In the genomic region with DNA sequence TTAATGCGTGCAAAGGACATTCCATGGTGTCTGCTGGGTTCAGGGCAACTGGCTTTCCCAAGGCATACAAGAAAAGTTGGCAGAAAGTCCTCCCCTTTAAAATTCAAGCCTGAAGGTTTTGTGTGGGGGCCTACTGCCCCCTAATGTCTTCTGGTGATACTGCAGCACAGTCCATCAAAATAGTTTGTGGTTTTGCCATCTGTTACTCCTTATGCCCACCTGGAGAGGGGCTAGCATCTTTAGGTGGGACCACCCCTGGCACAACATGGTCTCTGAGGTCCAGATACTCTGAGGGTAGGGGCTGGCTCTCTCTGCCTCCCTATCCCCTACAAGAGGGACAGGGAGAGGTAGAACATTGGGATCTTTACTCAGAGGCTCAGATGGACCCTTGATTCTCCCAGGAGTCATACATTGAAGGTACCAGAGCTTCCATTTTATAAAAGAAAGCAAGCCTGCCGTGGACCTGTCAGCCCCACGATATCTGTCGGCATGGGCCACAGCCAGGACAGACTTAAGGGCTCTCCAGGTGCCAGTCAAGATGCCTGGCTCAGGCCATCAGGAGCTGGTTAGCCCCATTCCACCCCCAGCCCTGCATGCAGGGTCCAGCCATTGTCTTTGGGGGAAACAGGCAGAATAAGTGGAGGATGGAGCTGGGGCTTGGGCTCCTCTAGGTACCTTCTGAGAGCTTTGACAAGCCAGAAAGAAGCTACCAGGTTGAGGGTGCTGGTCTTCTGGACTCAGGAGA, we compare ENCODE assay signal across 8 cellular contexts. TPM values are rescaled to one million over a fixed set of nuclear protein-coding genes. Genes with fewer than 3 reads are reported as not detected.
DNase-seq lines count a peak whose midpoint lies in the region; ATAC-seq and TF ChIP-seq lines count a peak whose summit lies in the region.

No MANE protein-coding gene starts in this region.

- peaks cover under 1% of the 10 kb centered on the region for H3K36me3 Mint-ChIP-seq in neural crest cell (ENCODE audit: low read depth)

- DNase-seq in AG09309 (ENCODE audit: low read depth) (peak; percentile 29), NCI-H524 (lab: John Stamatoyannopoulos, UW) (peak; percentile 65 to 80), activated T-cell treated with anti-CD3 and anti-CD28 coated beads for 4 hours (peak; percentile 44), fibroblast of peridontal ligament (ENCODE audit: extremely low read depth) (peak; percentile 85), neural crest cell (ENCODE audit: low read depth, low spot score) (no peak), NCI-H146 treated with DMSO at 0.1 percent for 48 hours (lab: John Stamatoyannopoulos, UW; ENCODE audit: unreplicated experiment) (no peak)

- H3K4me1 Mint-ChIP-seq in neural crest cell = peaks cover 1% of the 10 kb centered on the region

- H3K9me3 Mint-ChIP-seq in neural crest cell = no peaks in the 10 kb centered on the region

- TF ChIP-seq CTCF in AG09309 (IDR thresholded peaks at IDR 0.05; ENCODE audit: control insufficient read depth, insufficient read depth, low read depth, low read length, missing control alignments) (peak; percentile 89), GM12873 (IDR thresholded peaks at IDR 0.05; ENCODE audit: insufficient read depth, low read depth, low read length, missing control alignments) (peak; percentile 91), neural crest cell (conservative IDR thresholded peaks at IDR 0.05) (peak; percentile 86)

- H3K27ac Mint-ChIP-seq in neural crest cell (ENCODE audit: unreplicated experiment) = no peak overlapping the region

- peak overlapping the region; percentile 59 for H3K4me3 Mint-ChIP-seq in neural crest cell

- no peak for ATAC-seq in GM21619 (IDR thresholded peaks at IDR 0.05; ENCODE audit: unreplicated experiment)

- H3K27me3 Mint-ChIP-seq in neural crest cell (ENCODE audit: low read depth) = peaks cover 22% of the 10 kb centered on the region

- H3K4me3 ChIP-seq in AG09309 (ENCODE audit: control insufficient read depth, low read depth, low read length) = no peak overlapping the region

RNA-seq across cellular contexts. Expression of a gene that starts 6.3 kb away (rescaled TPM):
- total RNA-seq in neural crest cell = 0.09 and 0.23 TPM in 2 replicates

RNA-seq across cellular contexts. Expression of a gene that starts 15.6 kb away (rescaled TPM):
- total RNA-seq in neural crest cell = 10.7 and 13.6 TPM in 2 replicates

RNA-seq across cellular contexts. Expression of a gene that starts 34.7 kb away (rescaled TPM):
- 39.2 and 41.7 TPM in 2 replicates for total RNA-seq in neural crest cell

Comparison
In these comparisons a context has a peak if more than half of its experiments do, and no peak if none do; other contexts are left out.
1. DNase-seq: peak in AG09309 (single experiment), NCI-H524 (2 of 2), activated T-cell treated with anti-CD3 and anti-CD28 coated beads for 4 hours (single experiment) and fibroblast of peridontal ligament (single experiment); none in neural crest cell (single experiment) and NCI-H146 treated with DMSO at 0.1 percent for 48 hours (single experiment).
2. Peak in every context shown above with its lines, with median percentiles within 50 percentile points of each other: CTCF ChIP-seq.